Comparison of ENCODE assay signal across 17 cellular contexts in genomic region chr5:143569722-143570567, GRCh38.
"Had no signal": no experiment of that assay in that cellular context is flagged by ENCODE, and none has a peak within 500 bp of the region (broad histone marks: within the 10 kb centered on the region; RNA-seq: fewer than 3 reads in every experiment).

No MANE protein-coding gene starts in this region.

- H3K4me1 Mint-ChIP-seq: activated naive CD8-positive, alpha-beta T cell treated with anti-CD3 and anti-CD28 coated beads for 36 hours had no signal

- H3K36me3 ChIP-seq: breast epithelium, stomach had no signal

- H3K27ac ChIP-seq: dorsolateral prefrontal cortex had no signal

- H3K27me3 Mint-ChIP-seq: activated naive CD8-positive, alpha-beta T cell treated with anti-CD3 and anti-CD28 coated beads for 36 hours; naive B cell had no signal

- H3K27me3 ChIP-seq: breast epithelium, dorsolateral prefrontal cortex, stomach had no signal

- ATAC-seq: activated T-cell treated with anti-CD3 and anti-CD28 coated beads, Interleukin-2, amount 50 U/mL, for 4 hours; esophagus mucosa had no signal

- H3K4me3 Mint-ChIP-seq: activated CD4-positive, alpha-beta memory T cell treated with anti-CD3 and anti-CD28 coated beads for 36 hours; activated naive CD8-positive, alpha-beta T cell treated with anti-CD3 and anti-CD28 coated beads for 36 hours; activated T-cell treated with anti-CD3 and anti-CD28 coated beads, Interleukin-2, amount 50 U/mL, for 4 hours; mesothelial cell of epicardium; T-helper 2 cell treated with Interferon-gamma antibody and Interleukin-4, amounts not matched to agents 5 μg/mL and 100 μg/mL, for 36 hours had no signal

- H3K9me3 ChIP-seq: breast epithelium, stomach had no signal

- H3K4me3 ChIP-seq: breast epithelium, dorsolateral prefrontal cortex, stomach had no signal

- H3K27ac Mint-ChIP-seq: activated CD4-positive, alpha-beta memory T cell treated with anti-CD3 and anti-CD28 coated beads for 36 hours; activated naive CD8-positive, alpha-beta T cell treated with anti-CD3 and anti-CD28 coated beads for 36 hours; mesothelial cell of epicardium; T-helper 2 cell treated with Interferon-gamma antibody and Interleukin-4, amounts not matched to agents 5 μg/mL and 100 μg/mL, for 36 hours had no signal

- FAIRE-seq: urothelium cell line had no signal

- H3K36me3 Mint-ChIP-seq: activated CD4-positive, alpha-beta memory T cell treated with anti-CD3 and anti-CD28 coated beads for 36 hours; activated naive CD8-positive, alpha-beta T cell treated with anti-CD3 and anti-CD28 coated beads for 36 hours; mesothelial cell of epicardium; naive B cell had no signal

- H3K9me3 Mint-ChIP-seq: activated CD4-positive, alpha-beta memory T cell treated with anti-CD3 and anti-CD28 coated beads for 36 hours; activated naive CD8-positive, alpha-beta T cell treated with anti-CD3 and anti-CD28 coated beads for 36 hours; activated T-cell treated with anti-CD3 and anti-CD28 coated beads, Interleukin-2, amount 50 U/mL, for 4 hours; mesothelial cell of epicardium; naive B cell; T-helper 2 cell treated with Interferon-gamma antibody and Interleukin-4, amounts not matched to agents 5 μg/mL and 100 μg/mL, for 36 hours had no signal

- H3K4me1 ChIP-seq: breast epithelium had no signal

- DNase-seq: activated CD4-positive, alpha-beta memory T cell treated with anti-CD3 and anti-CD28 coated beads for 36 hours; activated gamma-delta T cell; activated naive CD8-positive, alpha-beta T cell treated with anti-CD3 and anti-CD28 coated beads for 36 hours; activated T-cell treated with anti-CD3 and anti-CD28 coated beads, Interleukin-2, amount 50 U/mL, for 4 hours; dorsolateral prefrontal cortex; head of caudate nucleus; islet precursor cell; naive B cell; stimulated activated CD4-positive, alpha-beta T cell treated with anti-CD3 and anti-CD28 coated beads, Interleukin-15, amount 100 ng/mL, for 24 hours; stimulated activated CD4-positive, alpha-beta T cell treated with anti-CD3 and anti-CD28 coated beads, Interleukin-4, amount 100 ng/mL, for 24 hours; stomach; SW 1271 had no signal
